ENCODE assay signal across 8 cellular contexts in the genomic region with DNA sequence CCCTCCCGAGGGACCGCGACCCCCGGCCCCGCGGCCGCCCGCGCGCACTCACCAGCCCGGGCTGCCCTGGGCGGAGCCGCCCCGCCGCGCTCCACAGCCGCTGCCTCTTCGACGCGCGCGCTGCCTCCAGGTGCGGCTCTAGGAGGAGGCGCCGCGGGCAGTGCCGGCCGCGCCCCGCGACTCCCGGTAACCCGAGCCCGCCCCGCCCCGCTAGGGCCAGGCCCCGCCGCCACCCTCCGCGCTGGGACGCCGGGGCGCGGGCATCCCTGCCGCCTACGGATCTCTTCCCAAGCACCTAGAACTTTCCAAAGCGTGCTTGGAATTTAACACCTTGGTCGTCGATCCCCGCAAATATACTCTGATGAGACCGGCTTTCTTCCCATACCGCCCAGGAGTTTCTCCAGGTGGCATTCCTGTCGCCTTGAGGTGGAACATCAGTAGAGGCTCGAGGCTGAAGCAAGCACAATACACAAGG. TPM values are rescaled to one million over a fixed set of nuclear protein-coding genes. Genes with fewer than 3 reads are reported as not detected.
DNase-seq lines count a peak whose midpoint lies in the region; ATAC-seq and TF ChIP-seq lines count a peak whose summit lies in the region.

A gene with protein sequence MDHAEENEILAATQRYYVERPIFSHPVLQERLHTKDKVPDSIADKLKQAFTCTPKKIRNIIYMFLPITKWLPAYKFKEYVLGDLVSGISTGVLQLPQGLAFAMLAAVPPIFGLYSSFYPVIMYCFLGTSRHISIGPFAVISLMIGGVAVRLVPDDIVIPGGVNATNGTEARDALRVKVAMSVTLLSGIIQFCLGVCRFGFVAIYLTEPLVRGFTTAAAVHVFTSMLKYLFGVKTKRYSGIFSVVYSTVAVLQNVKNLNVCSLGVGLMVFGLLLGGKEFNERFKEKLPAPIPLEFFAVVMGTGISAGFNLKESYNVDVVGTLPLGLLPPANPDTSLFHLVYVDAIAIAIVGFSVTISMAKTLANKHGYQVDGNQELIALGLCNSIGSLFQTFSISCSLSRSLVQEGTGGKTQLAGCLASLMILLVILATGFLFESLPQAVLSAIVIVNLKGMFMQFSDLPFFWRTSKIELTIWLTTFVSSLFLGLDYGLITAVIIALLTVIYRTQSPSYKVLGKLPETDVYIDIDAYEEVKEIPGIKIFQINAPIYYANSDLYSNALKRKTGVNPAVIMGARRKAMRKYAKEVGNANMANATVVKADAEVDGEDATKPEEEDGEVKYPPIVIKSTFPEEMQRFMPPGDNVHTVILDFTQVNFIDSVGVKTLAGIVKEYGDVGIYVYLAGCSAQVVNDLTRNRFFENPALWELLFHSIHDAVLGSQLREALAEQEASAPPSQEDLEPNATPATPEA (minus strand): TSS at position 162 of the 475 bp plus-strand sequence. CDS start 24,693 bp downstream, outside the sequence.

- intact Hi-C loops in vagina (cut with DNase I): no loop called here

- H3K4me1 ChIP-seq in lung (ENCODE audit: control insufficient read depth in 2 of 2, insufficient read depth in 2 of 2, low read length in 2 of 2) (peaks cover 0 to 3% of the 10 kb centered on the region in 2 donors), vagina (peaks cover 6% of the 10 kb centered on the region), gastroesophageal sphincter (peaks cover 0 to 16% (median 4%) of the 10 kb centered on the region in 3 donors)

- H3K4me3 ChIP-seq in lung (no peak within 1 kb of the TSS), vagina (peak within 1 kb of the TSS; percentile 29 to 30), gastroesophageal sphincter (peak within 1 kb of the TSS in 1 of 2 donors; percentile 44)

- H3K36me3 Mint-ChIP-seq in central memory CD8-positive, alpha-beta T cell (ENCODE audit: insufficient read depth): peaks cover 2% of the 10 kb centered on the region

- peaks cover 89% of the 10 kb centered on the region for H3K27me3 Mint-ChIP-seq in central memory CD8-positive, alpha-beta T cell

- no peaks in the 10 kb centered on the region for H3K27me3 ChIP-seq in lung (ENCODE audit: control insufficient read depth, insufficient read depth)
- no peaks in the 10 kb centered on the region for H3K27me3 ChIP-seq in vagina
- peaks cover 58% of the 10 kb centered on the region for H3K27me3 ChIP-seq in gastroesophageal sphincter

- ATAC-seq in central memory CD8-positive, alpha-beta T cell (replicated peaks; ENCODE audit: extremely low read depth, poor library complexity, severe bottlenecking): peak; percentile 58
- peak; percentile 90 for ATAC-seq in lung (ENCODE audit: insufficient read depth, low FRiP score)
- ATAC-seq in gastroesophageal sphincter: no peak

- H3K9me3 ChIP-seq in lung (ENCODE audit: control insufficient read depth in 2 of 2, insufficient read depth in 1 of 2, low read length in 1 of 2) (no peaks in the 10 kb centered on the region), vagina (no peaks in the 10 kb centered on the region), gastroesophageal sphincter (peaks cover 0 to under 1% (median 0%) of the 10 kb centered on the region in 3 donors)

- H3K27ac ChIP-seq in lung (ENCODE audit: low read depth in 1 of 2, low read length in 1 of 2) (peak within 1 kb of the TSS in 1 of 2 donors; percentile 13), vagina (no peak within 1 kb of the TSS), gastroesophageal sphincter (no peak within 1 kb of the TSS)

- H3K27ac Mint-ChIP-seq in central memory CD8-positive, alpha-beta T cell (ENCODE audit: low read depth): no peak within 1 kb of the TSS

- no peak for TF ChIP-seq CTCF in lung (IDR thresholded peaks at IDR 0.05; ENCODE audit: control extremely low read depth, extremely low read depth)
- no peak for TF ChIP-seq CTCF in vagina (IDR thresholded peaks at IDR 0.05)
- TF ChIP-seq CTCF in gastroesophageal sphincter (IDR thresholded peaks at IDR 0.05): no peak

- TF ChIP-seq POLR2A in vagina (IDR thresholded peaks at IDR 0.05) (no peak), gastroesophageal sphincter (IDR thresholded peaks at IDR 0.05) (no peak)

- WGBS in lung, 2 donors: 2 to 3% methylated on average over 38 to 54 of the region's 54 CpGs
- 0 to 33% methylated on average over 1 of the region's 54 CpGs for whole genome bisulfite sequencing in gastroesophageal sphincter (ENCODE audit: low coverage in 1 of 2), 2 donors

- peak; percentile 52 for DNase-seq in stimulated activated CD4-positive, alpha-beta T cell treated with anti-CD3 and anti-CD28 coated beads, Interleukin-15, amount 100 ng/mL, for 24 hours
- DNase-seq in stimulated activated CD4-positive, alpha-beta T cell treated with anti-CD3 and anti-CD28 coated beads, Interleukin-4, amount 100 ng/mL, for 24 hours: no peak
- DNase-seq in NCI-H2196 treated with DMSO at 0.1 percent for 48 hours (lab: John Stamatoyannopoulos, UW; ENCODE audit: unreplicated experiment): peak; percentile 49
- no peak for DNase-seq in central memory CD8-positive, alpha-beta T cell (ENCODE audit: low spot score in 2 of 2)
- DNase-seq in lung (ENCODE audit: low spot score): peak; percentile 32
- DNase-seq in vagina (ENCODE audit: extremely low spot score in 2 of 2): no peak
- no peak for DNase-seq in mesenteric fat pad (ENCODE audit: low spot score)

- peak within 1 kb of the TSS; percentile 77 for H3K4me3 Mint-ChIP-seq in central memory CD8-positive, alpha-beta T cell

- TF ChIP-seq EP300 in gastroesophageal sphincter (IDR thresholded peaks at IDR 0.05): no peak

- H3K4me1 Mint-ChIP-seq in central memory CD8-positive, alpha-beta T cell: peaks cover 12% of the 10 kb centered on the region

- H3K36me3 ChIP-seq in lung (ENCODE audit: control insufficient read depth in 2 of 2, insufficient read depth in 2 of 2, low read length in 2 of 2) (no peaks in the 10 kb centered on the region), vagina (no peaks in the 10 kb centered on the region), gastroesophageal sphincter (no peaks in the 10 kb centered on the region)

- H3K9me3 Mint-ChIP-seq in central memory CD8-positive, alpha-beta T cell: peaks cover under 1% of the 10 kb centered on the region

RNA-seq across cellular contexts. Expression of the gene that starts here (rescaled TPM):
- 1 to 10 TPM in 1 of 2 donors, under 1 TPM in 1; 0.77 to 1.1 TPM for total RNA-seq in lung
- polyA plus RNA-seq in lung: under 1 TPM; 0.06 to 0.41 TPM
- total RNA-seq in vagina: not detected
- total RNA-seq in mesenteric fat pad: 0.19 TPM
- total RNA-seq in gastroesophageal sphincter: under 1 TPM in 2 of 4 donors, not detected in 2; 0.13 to 0.16 TPM

Comparison
In these comparisons a context has a peak if more than half of its experiments do, and no peak if none do; other contexts are left out.
1. DNase-seq: peak in stimulated activated CD4-positive, alpha-beta T cell treated with anti-CD3 and anti-CD28 coated beads, Interleukin-15, amount 100 ng/mL, for 24 hours (single experiment), NCI-H2196 treated with DMSO at 0.1 percent for 48 hours (single experiment) and lung (single experiment); none in stimulated activated CD4-positive, alpha-beta T cell treated with anti-CD3 and anti-CD28 coated beads, Interleukin-4, amount 100 ng/mL, for 24 hours (single experiment), central memory CD8-positive, alpha-beta T cell (0 of 2), vagina (0 of 2) and mesenteric fat pad (single experiment).